21 cellular contexts compared by ENCODE assay signal in the genomic region with DNA sequence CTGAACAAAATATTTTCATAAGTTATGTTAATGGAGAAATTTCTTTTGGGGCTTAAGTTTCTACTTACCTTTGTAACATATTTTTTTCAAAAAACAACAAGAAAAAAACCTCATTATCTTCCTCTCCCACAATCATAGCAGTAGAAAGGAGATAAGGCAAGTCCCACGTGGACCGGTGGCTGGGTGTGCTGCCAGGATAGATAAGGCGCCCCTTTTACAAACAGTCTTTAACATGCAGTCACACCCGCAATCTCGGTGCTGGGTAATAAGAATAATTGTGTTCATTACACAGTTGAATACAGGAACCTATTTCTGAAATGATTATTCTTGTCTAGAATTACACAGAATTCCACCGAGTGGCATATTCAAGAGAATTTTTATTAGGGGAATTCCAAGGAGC.
A peak's percentile ranks its signal among the peaks of the same experiment; 100 is the strongest.
DNase-seq lines count a peak whose midpoint lies in the region; ATAC-seq, FAIRE-seq and TF ChIP-seq lines count a peak whose summit lies in the region.
"Had no signal": no experiment of that assay in that cellular context is flagged by ENCODE, and none has a peak within 500 bp of the region (broad histone marks: within the 10 kb centered on the region; RNA-seq: fewer than 3 reads in every experiment).

No MANE protein-coding gene starts in this region.

- intact Hi-C loops in testis (cut with DNase I; ENCODE audit: low total_unique reads), result no loop called here
- intact Hi-C loops in sigmoid colon (cut with DNase I), result no loop called here

- H3K36me3 ChIP-seq in HEK293 (ENCODE audit: control insufficient read depth in 2 of 2, insufficient read depth in 1 of 2, low read length in 2 of 2), result no peaks in the 10 kb centered on the region
- no peaks in the 10 kb centered on the region for H3K36me3 ChIP-seq in astrocyte (ENCODE audit: insufficient read depth, low read length)
- H3K36me3 ChIP-seq in mesendoderm (ENCODE audit: control insufficient read depth, insufficient read depth, low read length), result no peaks in the 10 kb centered on the region
- no peaks in the 10 kb centered on the region for H3K36me3 ChIP-seq in testis (ENCODE audit: low read depth, missing control alignments)
- no peaks in the 10 kb centered on the region for H3K36me3 ChIP-seq in sigmoid colon
- H3K36me3 ChIP-seq: BLaER1 treated with 17β-estradiol and CSF1 and Interleukin-3, amounts not matched to agents 10 nM and 100 nM; Peyer's patch had no signal

- no peak overlapping the region for H2AFZ ChIP-seq in astrocyte (ENCODE audit: low read depth, low read length)

- peaks cover 25% of the 10 kb centered on the region for H3K4me1 Mint-ChIP-seq in astrocyte (ENCODE audit: low read depth, unreplicated experiment)
- H3K4me1 Mint-ChIP-seq: CD4-positive, alpha-beta memory T cell had no signal

- no peak overlapping the region for H2BK120ac ChIP-seq in mesendoderm (ENCODE audit: low read depth, low read length)

- H4K5ac ChIP-seq in mesendoderm (ENCODE audit: low read length), result no peak overlapping the region

- H3K9ac ChIP-seq in astrocyte (ENCODE audit: low read length), result peak overlapping the region; percentile 60
- no peak overlapping the region for H3K9ac ChIP-seq in mesendoderm (ENCODE audit: low read length)
- H3K9ac ChIP-seq: BLaER1 treated with 17β-estradiol and CSF1 and Interleukin-3, amounts not matched to agents 10 nM and 100 nM had no signal

- H3K79me2 ChIP-seq in astrocyte (ENCODE audit: insufficient read depth, low read length), result no peaks in the 10 kb centered on the region
- no peaks in the 10 kb centered on the region for H3K79me2 ChIP-seq in mesendoderm (ENCODE audit: control insufficient read depth, insufficient read depth, low read length)

- no peak overlapping the region for H3K23ac ChIP-seq in mesendoderm (ENCODE audit: low read length)

- no peak overlapping the region for H3K4me3 Mint-ChIP-seq in astrocyte (ENCODE audit: unreplicated experiment)
- H3K4me3 Mint-ChIP-seq: CD4-positive, alpha-beta memory T cell had no signal

- H3K9me3 ChIP-seq in HEK293 (ENCODE audit: control insufficient read depth, insufficient read depth, low read depth, low read length), result peaks cover 2% of the 10 kb centered on the region; the same call in 1 of the 2 replicates
- H3K9me3 ChIP-seq in astrocyte (ENCODE audit: insufficient read depth, low read depth, low read length), result peaks cover 2% of the 10 kb centered on the region
- no peaks in the 10 kb centered on the region for H3K9me3 ChIP-seq in testis
- no peaks in the 10 kb centered on the region for H3K9me3 ChIP-seq in sigmoid colon
- H3K9me3 ChIP-seq: Peyer's patch had no signal

- H3K4me1 ChIP-seq in HEK293 (ENCODE audit: control insufficient read depth, insufficient read depth, low read length) (peaks cover 11% of the 10 kb centered on the region; the same call in 1 of the 2 replicates), astrocyte (ENCODE audit: insufficient read depth, low read length) (peaks cover 20% of the 10 kb centered on the region), mesendoderm (ENCODE audit: control insufficient read depth, low read depth, low read length) (no peaks in the 10 kb centered on the region), testis (no peaks in the 10 kb centered on the region), sigmoid colon (peaks cover 0 to 15% (median 0%) of the 10 kb centered on the region in 4 donors)
- H3K4me1 ChIP-seq: BLaER1 treated with 17β-estradiol and CSF1 and Interleukin-3, amounts not matched to agents 10 nM and 100 nM; Peyer's patch had no signal

- no CpG with 5 or more reads among the region's 6 CpGs for WGBS in mesendoderm (ENCODE audit: extremely low coverage, insufficient coverage, low lambda C conversion rate)
- WGBS in testis, 2 donors, result 36 to 43% methylated on average over 6 of the region's 6 CpGs
- 15 to 63% methylated on average over 6 of the region's 6 CpGs for WGBS in sigmoid colon, 2 donors

- peak; percentile 71 for DNase-seq in astrocyte (ENCODE audit: low read depth)
- peak; percentile 22 for DNase-seq in mesendoderm
- peak; percentile 78 for DNase-seq in testis
- DNase-seq in sigmoid colon, result no peak
- DNase-seq: Calu3; CD4-positive, alpha-beta memory T cell; DMS153; GDM1; KBM-7; NCI-H1092; NCI-H1436 treated with DMSO at 0.1 percent for 48 hours; NCI-H1930; NCI-H2227 treated with DMSO at 0.1 percent for 48 hours; NCI-H510A treated with DMSO at 0.1 percent for 48 hours; NCI-H774; Peyer's patch had no signal

- H4K8ac ChIP-seq in mesendoderm (ENCODE audit: low read depth, low read length), result no peak overlapping the region

- H3K79me1 ChIP-seq in mesendoderm (ENCODE audit: low read length), result no peaks in the 10 kb centered on the region

- H3K9me3 Mint-ChIP-seq in astrocyte (ENCODE audit: unreplicated experiment), result no peaks in the 10 kb centered on the region

- TF ChIP-seq POLR2A in testis (IDR thresholded peaks at IDR 0.05) (no peak), sigmoid colon (IDR thresholded peaks at IDR 0.05) (no peak)

- H3K27me3 Mint-ChIP-seq in astrocyte (ENCODE audit: low read depth, unreplicated experiment), result peaks cover 6% of the 10 kb centered on the region
- H3K27me3 Mint-ChIP-seq: CD4-positive, alpha-beta memory T cell had no signal

- H3K27me3 ChIP-seq in astrocyte (ENCODE audit: insufficient read depth, low read length) (no peaks in the 10 kb centered on the region), mesendoderm (ENCODE audit: insufficient read depth, low read length, poor library complexity) (no peaks in the 10 kb centered on the region), testis (no peaks in the 10 kb centered on the region), sigmoid colon (no peaks in the 10 kb centered on the region)
- H3K27me3 ChIP-seq: BLaER1 treated with 17β-estradiol and CSF1 and Interleukin-3, amounts not matched to agents 10 nM and 100 nM; Peyer's patch had no signal

- POLR2A ChIA-PET in HEK293 (lab: Yijun Ruan, JAX), result no interaction called here

- H2AK5ac ChIP-seq in mesendoderm (ENCODE audit: low read length), result no peak overlapping the region

- H4K20me1 ChIP-seq in astrocyte (ENCODE audit: insufficient read depth, low read length), result no peaks in the 10 kb centered on the region
- H4K20me1 ChIP-seq: BLaER1 treated with 17β-estradiol and CSF1 and Interleukin-3, amounts not matched to agents 10 nM and 100 nM had no signal

- H2BK15ac ChIP-seq in mesendoderm (replicated peaks; ENCODE audit: low read depth), result no peak overlapping the region

- no peak overlapping the region for H3K4me2 ChIP-seq in astrocyte (ENCODE audit: low read length)
- no peak overlapping the region for H3K4me2 ChIP-seq in mesendoderm (ENCODE audit: low read length)
- H3K4me2 ChIP-seq: BLaER1 treated with 17β-estradiol and CSF1 and Interleukin-3, amounts not matched to agents 10 nM and 100 nM had no signal

- no peak for TF ChIP-seq EP300 in sigmoid colon (IDR thresholded peaks at IDR 0.05)

- H3K4me3 ChIP-seq in HEK293 (ENCODE audit: low read depth, low read length) (no peak overlapping the region), astrocyte (ENCODE audit: insufficient read depth, low read depth, low read length) (no peak overlapping the region), mesendoderm (ENCODE audit: low read length) (no peak overlapping the region), testis (no peak overlapping the region), sigmoid colon (no peak overlapping the region)
- H3K4me3 ChIP-seq: BLaER1 treated with 17β-estradiol and CSF1 and Interleukin-3, amounts not matched to agents 10 nM and 100 nM; Peyer's patch had no signal

- H3K56ac ChIP-seq in mesendoderm (ENCODE audit: low read length), result no peak overlapping the region

- no peak overlapping the region for H3K18ac ChIP-seq in mesendoderm (ENCODE audit: low read length)

- H3K4ac ChIP-seq in mesendoderm (ENCODE audit: low read depth, low read length), result no peak overlapping the region

- FAIRE-seq in astrocyte (lab: Jason Lieb, UNC), result no peak

- CTCF ChIA-PET in HEK293 (lab: Yijun Ruan, JAX), result no interaction called here

- TF ChIP-seq CTCF in HEK293 (tag by site-specific recombination; IDR thresholded peaks at IDR 0.05), result no peak
- TF ChIP-seq CTCF in astrocyte (IDR thresholded peaks at IDR 0.05; ENCODE audit: insufficient read depth, low read depth, low read length), result no peak
- TF ChIP-seq CTCF in testis (IDR thresholded peaks at IDR 0.05), result no peak
- no peak for TF ChIP-seq CTCF in sigmoid colon (IDR thresholded peaks at IDR 0.05)

- H3K36me3 Mint-ChIP-seq in astrocyte (ENCODE audit: low read depth, unreplicated experiment), result no peaks in the 10 kb centered on the region
- H3K36me3 Mint-ChIP-seq: CD4-positive, alpha-beta memory T cell had no signal

- H2BK5ac ChIP-seq in mesendoderm (ENCODE audit: low read length), result no peak overlapping the region

- H3K27ac ChIP-seq in HEK293 (ENCODE audit: extremely low read depth, low read depth, low read length) (no peak overlapping the region), astrocyte (ENCODE audit: low read depth, low read length) (peak overlapping the region; percentile 60), mesendoderm (ENCODE audit: low read depth, low read length) (no peak overlapping the region), testis (peak overlapping the region in 1 of 2 donors; percentile 4), sigmoid colon (no peak overlapping the region)
- H3K27ac ChIP-seq: BLaER1 treated with 17β-estradiol and CSF1 and Interleukin-3, amounts not matched to agents 10 nM and 100 nM; Peyer's patch had no signal

- H3K27ac Mint-ChIP-seq in astrocyte (ENCODE audit: unreplicated experiment), result peak overlapping the region; percentile 3
- H3K27ac Mint-ChIP-seq: CD4-positive, alpha-beta memory T cell had no signal

- ATAC-seq in HG03460 (IDR thresholded peaks at IDR 0.05; ENCODE audit: unreplicated experiment), result no peak
- no peak for ATAC-seq in HG03354 (IDR thresholded peaks at IDR 0.05; ENCODE audit: poor library complexity, severe bottlenecking, unreplicated experiment)
- ATAC-seq: SK-N-SH treated with all-trans-retinoic acid at 6 μM for 48 hours had no signal

TF ChIP-seq in HEK293, 187 proteins besides CTCF, POLR2A, EP300 and RAD21 (continues in another document):
- TF ChIP-seq, protein P1, sequence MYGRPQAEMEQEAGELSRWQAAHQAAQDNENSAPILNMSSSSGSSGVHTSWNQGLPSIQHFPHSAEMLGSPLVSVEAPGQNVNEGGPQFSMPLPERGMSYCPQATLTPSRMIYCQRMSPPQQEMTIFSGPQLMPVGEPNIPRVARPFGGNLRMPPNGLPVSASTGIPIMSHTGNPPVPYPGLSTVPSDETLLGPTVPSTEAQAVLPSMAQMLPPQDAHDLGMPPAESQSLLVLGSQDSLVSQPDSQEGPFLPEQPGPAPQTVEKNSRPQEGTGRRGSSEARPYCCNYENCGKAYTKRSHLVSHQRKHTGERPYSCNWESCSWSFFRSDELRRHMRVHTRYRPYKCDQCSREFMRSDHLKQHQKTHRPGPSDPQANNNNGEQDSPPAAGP (tag by site-specific recombination; IDR thresholded peaks at IDR 0.05), result 0 out of 2 replicates have a peak, but pooled peaks have one; percentile 10
- TF ChIP-seq ZNF16 (tag by site-specific recombination; IDR thresholded peaks at IDR 0.05; ENCODE audit: low read depth) (no peak), ZNF221 (tag by site-specific recombination; IDR thresholded peaks at IDR 0.05; ENCODE audit: borderline replicate concordance) (no peak), KLF1 (tag by site-specific recombination; IDR thresholded peaks at IDR 0.05) (peak; percentile 60)
